ENCODE assay signal across 8 cellular contexts in genomic region chr18:79963658-79964329, GRCh38. TPM values are rescaled to one million over a fixed set of nuclear protein-coding genes. Genes with fewer than 3 reads are reported as not detected.
DNase-seq lines count a peak whose midpoint lies in the region; ATAC-seq, FAIRE-seq and TF ChIP-seq lines count a peak whose summit lies in the region.

No MANE protein-coding gene starts in this region.

- H3K79me2 ChIP-seq in mesendoderm (ENCODE audit: control insufficient read depth, insufficient read depth, low read length), result no peaks in the 10 kb centered on the region

- H3K79me1 ChIP-seq in mesendoderm (ENCODE audit: low read length), result no peaks in the 10 kb centered on the region

- H3K56ac ChIP-seq in mesendoderm (ENCODE audit: low read length), result no peak overlapping the region

- FAIRE-seq in GM19239 (lab: Jason Lieb, UNC), result no peak

- H2BK15ac ChIP-seq in mesendoderm (replicated peaks; ENCODE audit: low read depth), result no peak overlapping the region

- no peak for ATAC-seq in effector memory CD8-positive, alpha-beta T cell (replicated peaks)
- ATAC-seq in HG03520 (IDR thresholded peaks at IDR 0.05; ENCODE audit: unreplicated experiment), result no peak

- H4K5ac ChIP-seq in mesendoderm (ENCODE audit: low read length), result no peak overlapping the region

- WGBS in mesendoderm (ENCODE audit: extremely low coverage, insufficient coverage, low lambda C conversion rate), result no CpG with 5 or more reads among the region's 30 CpGs

- peak overlapping the region; percentile 78 to 83 for H3K4me3 Mint-ChIP-seq in effector memory CD8-positive, alpha-beta T cell
- no peak overlapping the region for H3K4me3 Mint-ChIP-seq in nephron progenitor cell

- H3K9me3 ChIP-seq in NT2/D1 (ENCODE audit: insufficient read depth, low read length) (no peaks in the 10 kb centered on the region), neutrophil (no peaks in the 10 kb centered on the region)

- H4K8ac ChIP-seq in mesendoderm (ENCODE audit: low read depth, low read length), result no peak overlapping the region

- CTCF ChIA-PET in BJ (lab: Yijun Ruan, JAX), result interaction anchor here (1.4 kb wide), 1 partner anchor 13 kb away, joined by 6 read pairs; the partner anchor contains the start of gene SLC66A2

- H3K27me3 ChIP-seq in BJ (ENCODE audit: control insufficient read depth, insufficient read depth, low read length), result no peaks in the 10 kb centered on the region
- peaks cover 60% of the 10 kb centered on the region for H3K27me3 ChIP-seq in NT2/D1 (ENCODE audit: insufficient read depth, insufficient read length)
- peaks cover 26% of the 10 kb centered on the region for H3K27me3 ChIP-seq in neutrophil
- no peaks in the 10 kb centered on the region for H3K27me3 ChIP-seq in mesendoderm (ENCODE audit: insufficient read depth, low read length, poor library complexity)

- no peak overlapping the region for H3K18ac ChIP-seq in mesendoderm (ENCODE audit: low read length)

- no peaks in the 10 kb centered on the region for H3K9me3 Mint-ChIP-seq in effector memory CD8-positive, alpha-beta T cell
- H3K9me3 Mint-ChIP-seq in nephron progenitor cell, result no peaks in the 10 kb centered on the region

- no peak overlapping the region for H2BK5ac ChIP-seq in mesendoderm (ENCODE audit: low read length)

- DNase-seq in BJ (ENCODE audit: low read depth) (no peak), NT2/D1 (ENCODE audit: low read depth, low spot score) (no peak), mesendoderm (no peak), nephron progenitor cell (no peak), GM19239 (ENCODE audit: insufficient read length, low spot score) (no peak)
- DNase-seq in effector memory CD8-positive, alpha-beta T cell, result no peak

- no peak overlapping the region for H2AK5ac ChIP-seq in mesendoderm (ENCODE audit: low read length)

- H3K4me2 ChIP-seq in mesendoderm (ENCODE audit: low read length), result no peak overlapping the region

- POLR2A ChIA-PET in BJ (lab: Charles Lee), result no interaction called here

- H3K27ac Mint-ChIP-seq in effector memory CD8-positive, alpha-beta T cell, result peak overlapping the region; percentile 82 to 97
- no peak overlapping the region for H3K27ac Mint-ChIP-seq in nephron progenitor cell

- peaks cover 20 to 22% of the 10 kb centered on the region in 2 donors for H3K4me1 Mint-ChIP-seq in effector memory CD8-positive, alpha-beta T cell (ENCODE audit: low read depth in 2 of 2)
- H3K4me1 Mint-ChIP-seq in nephron progenitor cell, result peaks cover 33% of the 10 kb centered on the region

- H3K36me3 ChIP-seq in BJ (ENCODE audit: control insufficient read depth, insufficient read depth, low read length) (no peaks in the 10 kb centered on the region), NT2/D1 (ENCODE audit: insufficient read depth, insufficient read length, low read length) (no peaks in the 10 kb centered on the region), neutrophil (no peaks in the 10 kb centered on the region), mesendoderm (ENCODE audit: control insufficient read depth, insufficient read depth, low read length) (no peaks in the 10 kb centered on the region)

- peaks cover 12% of the 10 kb centered on the region for H3K36me3 Mint-ChIP-seq in effector memory CD8-positive, alpha-beta T cell (ENCODE audit: insufficient read depth)
- H3K36me3 Mint-ChIP-seq in nephron progenitor cell (ENCODE audit: low read depth), result peaks cover 15% of the 10 kb centered on the region

- H3K9ac ChIP-seq in NT2/D1 (ENCODE audit: insufficient read length, low read depth), result peak overlapping the region; percentile 17
- no peak overlapping the region for H3K9ac ChIP-seq in mesendoderm (ENCODE audit: low read length)

- no peak overlapping the region for H2BK120ac ChIP-seq in mesendoderm (ENCODE audit: low read depth, low read length)

- peaks cover 0 to 9% of the 10 kb centered on the region in 2 donors for H3K27me3 Mint-ChIP-seq in effector memory CD8-positive, alpha-beta T cell
- peaks cover 38% of the 10 kb centered on the region for H3K27me3 Mint-ChIP-seq in nephron progenitor cell (ENCODE audit: low read depth, poor library complexity)

- no peak overlapping the region for H3K4ac ChIP-seq in mesendoderm (ENCODE audit: low read depth, low read length)

- no peak overlapping the region for H3K23ac ChIP-seq in mesendoderm (ENCODE audit: low read length)

- peak overlapping the region; percentile 67 for H3K4me3 ChIP-seq in BJ (ENCODE audit: low read depth, low read length)
- peak overlapping the region; percentile 48 for H3K4me3 ChIP-seq in NT2/D1 (ENCODE audit: insufficient read length, low read depth)
- peak overlapping the region; percentile 52 to 59 for H3K4me3 ChIP-seq in neutrophil (ENCODE audit: low read depth in 1 of 2, low read length in 1 of 2)
- H3K4me3 ChIP-seq in mesendoderm (ENCODE audit: low read length), result no peak overlapping the region

- TF ChIP-seq CTCF in BJ (IDR thresholded peaks at IDR 0.05; ENCODE audit: insufficient read depth, low read depth, low read length) (no peak), neutrophil (IDR thresholded peaks at IDR 0.05) (no peak), nephron progenitor cell (IDR thresholded peaks at IDR 0.05) (no peak)

- H3K27ac ChIP-seq in neutrophil, result no peak overlapping the region
- no peak overlapping the region for H3K27ac ChIP-seq in mesendoderm (ENCODE audit: low read depth, low read length)

- peaks cover 30% of the 10 kb centered on the region for H3K4me1 ChIP-seq in NT2/D1 (ENCODE audit: insufficient read depth, insufficient read length)
- H3K4me1 ChIP-seq in neutrophil (ENCODE audit: control insufficient read depth in 1 of 2, insufficient read depth in 1 of 2, low read depth in 1 of 2, low read length in 1 of 2), result peaks cover 17 to 18% of the 10 kb centered on the region in 2 experiments
- H3K4me1 ChIP-seq in mesendoderm (ENCODE audit: control insufficient read depth, low read depth, low read length), result peaks cover 5% of the 10 kb centered on the region

RNA-seq across cellular contexts. Expression of gene HSBP1L1, which starts 0.6 kb away (rescaled TPM):
- 19.1 and 26.4 TPM in 2 replicates for polyA plus RNA-seq in BJ (2011; rRNA removed)
- polyA minus RNA-seq in BJ (2011; rRNA and poly(A)+ RNA removed), result 2.3 and 4.6 TPM in 2 replicates
- polyA plus RNA-seq in mesendoderm (2013, experiment 1 of 2), result 0.18 TPM
- polyA plus RNA-seq in mesendoderm (2013, experiment 2 of 2), result 0.08 TPM

RNA-seq across cellular contexts. Expression of gene SLC66A2, which starts 12.3 kb away (rescaled TPM):
- polyA plus RNA-seq in BJ (2011; rRNA removed), result 19.3 and 26.4 TPM in 2 replicates
- 13.0 and 25.4 TPM in 2 replicates for polyA minus RNA-seq in BJ (2011; rRNA and poly(A)+ RNA removed)
- 5.5 TPM for polyA plus RNA-seq in mesendoderm (2013, experiment 1 of 2)
- polyA plus RNA-seq in mesendoderm (2013, experiment 2 of 2), result 5.6 TPM

RNA-seq across cellular contexts. Expression of gene TXNL4A, which starts 24.6 kb away (rescaled TPM):
- polyA plus RNA-seq in BJ (2011; rRNA removed), result 95.8 and 117 TPM in 2 replicates
- 32.8 and 38.3 TPM in 2 replicates for polyA minus RNA-seq in BJ (2011; rRNA and poly(A)+ RNA removed)
- polyA plus RNA-seq in mesendoderm (2013, experiment 1 of 2), result 162 TPM
- 168 TPM for polyA plus RNA-seq in mesendoderm (2013, experiment 2 of 2)
